ENCODE assay signal across 8 cellular contexts in genomic region chr10:110005716-110006115, GRCh38. TPM values are rescaled to one million over a fixed set of nuclear protein-coding genes. Genes with fewer than 3 reads are reported as not detected.
DNase-seq lines count a peak whose midpoint lies in the region; ATAC-seq, FAIRE-seq and TF ChIP-seq lines count a peak whose summit lies in the region.

No MANE protein-coding gene starts in this region.

- in situ Hi-C loops in GM12878 (cut with MboI) (no loop called here), GM13977 (cut with MboI; ENCODE audit: low pct_unique_long_range_greater_than_20kb, low sequenced_read_pairs, unreplicated experiment) (no loop called here)

- peaks cover 0 to 9% (median 0%) of the 10 kb centered on the region in 3 donors for H3K36me3 Mint-ChIP-seq in CD8-positive, alpha-beta memory T cell

- peaks cover 20% of the 10 kb centered on the region in 3 donors for H3K4me1 Mint-ChIP-seq in CD8-positive, alpha-beta memory T cell

- WGBS in GM12878 (ENCODE audit: insufficient coverage, insufficient replicate concordance, low lambda C conversion rate, missing lambda C conversion rate): 93% methylated on average over 8 of the region's 8 CpGs

- RAD21 ChIA-PET in GM12878 (lab: Charles Lee; ENCODE audit: unreplicated experiment): interaction anchor here (1.2 to 3.2 kb wide), 2 partner anchors 17 to 24 kb away, joined by 4 to 13 read pairs; no protein-coding TSS in a partner anchor

- SMC1A ChIA-PET in GM12878 (lab: Charles Lee; ENCODE audit: uncharacterized antibody, unreplicated experiment): interaction anchor here (0.8 to 3.2 kb wide), 7 partner anchors 8 to 76 kb away, joined by 3 to 13 read pairs (median 4); no protein-coding TSS in a partner anchor

- no peak for TF ChIP-seq EP300 in GM12878 (IDR thresholded peaks at IDR 0.05; ENCODE audit: borderline replicate concordance in 1 of 2, control insufficient read depth in 1 of 2, low read depth in 2 of 2, low read length in 2 of 2)

- no peaks in the 10 kb centered on the region for H3K27me3 Mint-ChIP-seq in CD8-positive, alpha-beta memory T cell

- DNase-seq in Right ventricle myocardium superior (peak; percentile 56), Right ventricle myocardium inferior (ENCODE audit: missing footprints) (no peak), GM12878 (ENCODE audit: low read depth, low spot score) (no peak), kidney tubule cell (ENCODE audit: low spot score) (peak; percentile 72), GM13977 (ENCODE audit: low spot score) (no peak)
- DNase-seq in activated CD8-positive, alpha-beta memory T cell treated with anti-CD3 and anti-CD28 coated beads, Interleukin-2, amount 50 U/mL, for 4 hours: no peak
- no peak for DNase-seq in CD8-positive, alpha-beta memory T cell

- POLR2A ChIA-PET in GM12878 (lab: Charles Lee): no interaction called here
- POLR2A ChIA-PET in CD8-positive, alpha-beta memory T cell (lab: Charles Lee): no interaction called here

- H3K27ac ChIP-seq in GM12878 (ENCODE audit: control insufficient read depth, insufficient read depth): no peak overlapping the region
- H3K27ac ChIP-seq in temporal lobe (ENCODE audit: low read depth, low read length): peak overlapping the region; percentile 88
- H3K27ac ChIP-seq in CD8-positive, alpha-beta memory T cell (ENCODE audit: low read depth, low read length): no peak overlapping the region

- H3K4me2 ChIP-seq in GM12878 (ENCODE audit: control insufficient read depth, insufficient read depth): no peak overlapping the region

- intact Hi-C loops in Right ventricle myocardium superior (cut with DNase I) (loop anchor here (10.0 kb wide), 2 partner anchors 109 to 111 kb away; no protein-coding TSS in a partner anchor), Right ventricle myocardium inferior (cut with DNase I) (loop anchor here (2.0 to 10.0 kb wide), 8 partner anchors 38 to 269 kb away; partner anchors contain the start of gene XPNPEP1), GM12878 (cut with micrococcal nuclease; ENCODE audit: unreplicated experiment) (loop anchor here (2.0 to 10.0 kb wide), 3 partner anchors 48 to 121 kb away; no protein-coding TSS in a partner anchor)

- TF ChIP-seq CTCF in GM12878 (IDR thresholded peaks at IDR 0.05 in 2 of 3, conservative IDR thresholded peaks at IDR 0.05 in 1 of 3; ENCODE audit: control insufficient read depth in 2 of 3, extremely low read depth in 1 of 3, insufficient read depth in 1 of 3, low read depth in 3 of 3, low read length in 3 of 3) (no peak), GM13977 (IDR thresholded peaks at IDR 0.05; ENCODE audit: extremely low read depth, insufficient read depth, missing control alignments) (no peak)

- TF ChIP-seq RAD21 in GM12878 (IDR thresholded peaks at IDR 0.05; ENCODE audit: insufficient read depth, low read depth, low read length): no peak

- peak; percentile 3 for ATAC-seq in Right ventricle myocardium superior (ENCODE audit: poor library complexity)
- ATAC-seq in Right ventricle myocardium inferior: no peak
- no peak for ATAC-seq in GM12878

- no peaks in the 10 kb centered on the region for H3K36me3 ChIP-seq in GM12878 (ENCODE audit: control insufficient read depth in 2 of 2, insufficient read depth in 2 of 2, low read length in 1 of 2)
- no peaks in the 10 kb centered on the region for H3K36me3 ChIP-seq in CD8-positive, alpha-beta memory T cell (ENCODE audit: insufficient read depth, low read length)

- peaks cover 23% of the 10 kb centered on the region for H3K4me1 ChIP-seq in GM12878 (ENCODE audit: control insufficient read depth, insufficient read depth, low read length)
- peaks cover 9% of the 10 kb centered on the region for H3K4me1 ChIP-seq in CD8-positive, alpha-beta memory T cell (ENCODE audit: insufficient read depth, low read length)

- no peak overlapping the region for H3K9ac ChIP-seq in GM12878 (ENCODE audit: control insufficient read depth, insufficient read depth, low read length)

- CTCF ChIA-PET in GM12878 (lab: Yijun Ruan, JAX): interaction anchor here (0.6 to 1.9 kb wide), 3 partner anchors 27 to 52 kb away, joined by 3 to 5 read pairs (median 4); no protein-coding TSS in a partner anchor
- CTCF ChIA-PET in CD8-positive, alpha-beta memory T cell (lab: Charles Lee): interaction anchor here (1.2 to 2.9 kb wide), 3 partner anchors 14 to 122 kb away, joined by 3 to 12 read pairs (median 3); no protein-coding TSS in a partner anchor

- no peak overlapping the region for H3K4me3 Mint-ChIP-seq in CD8-positive, alpha-beta memory T cell

- H3K9me3 ChIP-seq in GM12878 (replicated peaks; ENCODE audit: control insufficient read depth, insufficient read depth, low read length): no peaks in the 10 kb centered on the region
- no peaks in the 10 kb centered on the region for H3K9me3 ChIP-seq in CD8-positive, alpha-beta memory T cell (ENCODE audit: low read length)

- TF ChIP-seq POLR2A in GM12878 (IDR thresholded peaks at IDR 0.05; ENCODE audit: low read depth, low read length): no peak

- no peak for FAIRE-seq in GM12878 (lab: Jason Lieb, UNC)

- H3K27ac Mint-ChIP-seq in CD8-positive, alpha-beta memory T cell: no peak overlapping the region

- H2AFZ ChIP-seq in GM12878 (ENCODE audit: control insufficient read depth, low read depth, low read length): no peak overlapping the region

- H3K4me3 ChIP-seq in GM12878: no peak overlapping the region
- no peak overlapping the region for H3K4me3 ChIP-seq in CD8-positive, alpha-beta memory T cell (ENCODE audit: low read length)

- H3K27me3 ChIP-seq in GM12878 (replicated peaks in 1 of 2; ENCODE audit: control insufficient read depth in 2 of 2, insufficient read depth in 2 of 2, low read length in 1 of 2): no peaks in the 10 kb centered on the region
- no peaks in the 10 kb centered on the region for H3K27me3 ChIP-seq in CD8-positive, alpha-beta memory T cell (ENCODE audit: insufficient read depth, low read length, poor library complexity, severe bottlenecking)

- no peaks in the 10 kb centered on the region for H4K20me1 ChIP-seq in GM12878 (ENCODE audit: control insufficient read depth, insufficient read depth)

- no TSS peak for BruUV-seq in GM12878 (replicated peaks; lab: Mats Ljungman, UMichigan)

- H3K79me2 ChIP-seq in GM12878 (ENCODE audit: control insufficient read depth, insufficient read depth, low read length): peaks cover 20% of the 10 kb centered on the region

- H3K9me3 Mint-ChIP-seq in CD8-positive, alpha-beta memory T cell: no peaks in the 10 kb centered on the region

TF ChIP-seq in GM12878, 131 proteins besides CTCF, POLR2A, EP300 and RAD21 (continues in another document):
- TF ChIP-seq ZBTB33 (IDR thresholded peaks at IDR 0.05): peak; percentile 50; the same call in 1 of the 2 replicates
- TF ChIP-seq YY1 (IDR thresholded peaks at IDR 0.05; ENCODE audit: low read depth, low read length): no peak

RNA-seq across cellular contexts. Expression of gene ADD3, which starts 2.1 kb away (rescaled TPM):
- total RNA-seq in Right ventricle myocardium superior (115 TPM), Right ventricle myocardium inferior (121 TPM), GM12878 (2014; rRNA removed) (77.9 and 85.0 TPM in 2 replicates), GM12878 (2014; rRNA removed; fragmentation: Illumina TruSeq; extraction: Trizol) (90.1 and 101 TPM in 2 replicates), GM12878 (2021) (52.8 and 56.1 TPM in 2 replicates), temporal lobe (75.7 TPM)
- 347 and 446 TPM in 2 replicates for total RNA-seq in GM12878 (2013; cell fraction: nucleolus; rRNA removed)
- polyA plus RNA-seq in GM12878 (2011; ENCODE audit: low read depth): 32.4 TPM
- polyA plus RNA-seq in GM12878 (2011; rRNA removed) (127 and 194 TPM in 2 replicates), GM12878 (2014; fragmentation: Illumina TruSeq; extraction: Trizol) (129 and 199 TPM in 2 replicates), GM12878 (2014; fragmentation: Nextera tagmentation; extraction: Ambion mirVana) (10 to 100 TPM; 27.3 to 28.5 TPM), GM12878 (2014; rRNA removed) (45.4 and 69.6 TPM in 2 replicates), GM12878 (2016; fragmentation: Nextera tagmentation; extraction: Ambion mirVana) (10 to 100 TPM; 60.4 to 66.0 TPM)
- polyA plus RNA-seq in GM12878 (2011; cell fraction: cytosol; rRNA removed): 43.0 and 68.9 TPM in 2 replicates
- polyA plus RNA-seq in GM12878 (2011; cell fraction: nucleus; rRNA removed): 106 and 146 TPM in 2 replicates
- polyA plus RNA-seq in GM12878 (2012): 30.8 and 46.9 TPM in 2 replicates
- 81.3 and 138 TPM in 2 replicates for polyA minus RNA-seq in GM12878 (2011; rRNA and poly(A)+ RNA removed)
- polyA minus RNA-seq in GM12878 (2011; cell fraction: cytosol; rRNA and poly(A)+ RNA removed): 37.7 and 46.4 TPM in 2 replicates
- polyA minus RNA-seq in GM12878 (2011; cell fraction: nucleus; rRNA and poly(A)+ RNA removed): 61.5 and 80.8 TPM in 2 replicates
- total RNA-seq in CD8-positive, alpha-beta memory T cell: 10 to 100 TPM; 39.4 to 50.3 TPM
- 378 TPM for polyA plus RNA-seq in CD8-positive, alpha-beta memory T cell

Comparison
In these comparisons a context has a peak if more than half of its experiments do, and no peak if none do; other contexts are left out.
1. DNase-seq: peak in Right ventricle myocardium superior (single experiment) and kidney tubule cell (single experiment); none in Right ventricle myocardium inferior (single experiment), GM12878 (single experiment), activated CD8-positive, alpha-beta memory T cell treated with anti-CD3 and anti-CD28 coated beads, Interleukin-2, amount 50 U/mL, for 4 hours (single experiment), GM13977 (single experiment) and CD8-positive, alpha-beta memory T cell (0 of 5).